ENCODE assay signal across 27 cellular contexts in genomic region chr7:45881280-45881758, GRCh38. TPM values are rescaled to one million over a fixed set of nuclear protein-coding genes. Genes with fewer than 3 reads are reported as not detected.
"Had no signal": no experiment of that assay in that cellular context is flagged by ENCODE, and none has a peak within 500 bp of the region (broad histone marks: within the 10 kb centered on the region; RNA-seq: fewer than 3 reads in every experiment).

No MANE protein-coding gene starts in this region.

- H3K27me3 ChIP-seq: upper lobe of left lung had no signal

- H3K9me3 Mint-ChIP-seq: activated CD4-positive, alpha-beta T cell treated with anti-CD3 and anti-CD28 coated beads, Interleukin-2, amount 10 ng/mL, durations not matched to agents 24 days and 14 days; activated naive CD8-positive, alpha-beta T cell treated with anti-CD3 and anti-CD28 coated beads, Interleukin-2, amount 10 ng/mL, durations not matched to agents 7 days and 5 days; activated T-helper 2 cell treated with anti-CD3 and anti-CD28 coated beads, Interferon-gamma antibody, Interleukin-2, Interleukin-4, amounts not matched to agents 10 μg/mL and 5 μg/mL and 100 μg/mL, durations not matched to agents 14 hours and 24 hours and 36 hours; dendritic cell treated with granulocyte-macrophage colony-stimulating factor and Interleukin-4, amounts not matched to agents 40 ng/mL and 50 ng/mL, for 4 days had no signal

- H3K27ac Mint-ChIP-seq: activated CD4-positive, alpha-beta T cell treated with anti-CD3 and anti-CD28 coated beads, Interleukin-2, amount 10 ng/mL, durations not matched to agents 24 days and 14 days; activated naive CD8-positive, alpha-beta T cell treated with anti-CD3 and anti-CD28 coated beads, Interleukin-2, amount 10 ng/mL, durations not matched to agents 7 days and 5 days; activated T-cell treated with anti-CD3 and anti-CD28 coated beads, Interleukin-2, amount 50 U/mL, for 24 hours; activated T-helper 2 cell treated with anti-CD3 and anti-CD28 coated beads, Interferon-gamma antibody, Interleukin-2, Interleukin-4, amounts not matched to agents 10 μg/mL and 5 μg/mL and 100 μg/mL, durations not matched to agents 14 hours and 24 hours and 36 hours; dendritic cell treated with granulocyte-macrophage colony-stimulating factor and Interleukin-4, amounts not matched to agents 40 ng/mL and 50 ng/mL, for 4 days; memory B cell; nephron progenitor cell; stimulated activated memory B cell treated with anti-CD40 and anti-IgM and Interleukin-4, amounts not matched to agents 10 μg/mL and 1 μg/mL and 100 μg/mL, for 72 hours had no signal

- ATAC-seq: activated CD4-positive, CD25-positive, alpha-beta regulatory T cell treated with anti-CD3 and anti-CD28 coated beads, Interleukin-2, amount 50 U/mL, for 24 hours; left ventricle myocardium superior; sciatic nerve; stimulated activated memory B cell treated with anti-CD40 and anti-IgM and Interleukin-4, amounts not matched to agents 10 μg/mL and 1 μg/mL and 100 μg/mL, for 72 hours had no signal

- H3K4me3 ChIP-seq: upper lobe of left lung had no signal

- DNase-seq: activated CD4-positive, alpha-beta T cell treated with anti-CD3 and anti-CD28 coated beads, Interleukin-2, amount 10 ng/mL, durations not matched to agents 24 days and 14 days; activated naive CD4-positive, alpha-beta T cell treated with Interleukin-2 at 50 U/mL for 16 hours; activated naive CD8-positive, alpha-beta T cell treated with anti-CD3 and anti-CD28 coated beads, Interleukin-2, amount 10 ng/mL, durations not matched to agents 7 days and 5 days; activated T-cell treated with anti-CD3 and anti-CD28 coated beads, Interleukin-2, amount 50 U/mL, for 24 hours; amniotic stem cell; effector CD8-positive, alpha-beta T cell; glutamatergic neuron; hypothalamus; left ventricle myocardium superior; nephron progenitor cell; SK-N-SH; small intestine; stimulated activated CD4-positive, alpha-beta T cell treated with anti-CD3 and anti-CD28 coated beads, Interleukin-2, amount 100 ng/mL, for 24 hours; upper lobe of left lung had no signal

- FAIRE-seq: frontal cortex, islet of Langerhans, small intestine had no signal

- H3K36me3 ChIP-seq: upper lobe of left lung had no signal

- H3K4me1 ChIP-seq: upper lobe of left lung had no signal

- H3K27ac ChIP-seq: upper lobe of left lung had no signal

- H3K4me1 Mint-ChIP-seq: activated CD4-positive, alpha-beta T cell treated with anti-CD3 and anti-CD28 coated beads, Interleukin-2, amount 10 ng/mL, durations not matched to agents 24 days and 14 days; activated naive CD8-positive, alpha-beta T cell treated with anti-CD3 and anti-CD28 coated beads, Interleukin-2, amount 10 ng/mL, durations not matched to agents 7 days and 5 days; memory B cell; stimulated activated memory B cell treated with anti-CD40 and anti-IgM and Interleukin-4, amounts not matched to agents 10 μg/mL and 1 μg/mL and 100 μg/mL, for 72 hours had no signal

- H3K4me2 ChIP-seq: SK-N-SH had no signal

- H3K36me3 Mint-ChIP-seq: activated naive CD8-positive, alpha-beta T cell treated with anti-CD3 and anti-CD28 coated beads, Interleukin-2, amount 10 ng/mL, durations not matched to agents 7 days and 5 days; memory B cell; stimulated activated memory B cell treated with anti-CD40 and anti-IgM and Interleukin-4, amounts not matched to agents 10 μg/mL and 1 μg/mL and 100 μg/mL, for 72 hours had no signal

- H3K9me3 ChIP-seq: SK-N-SH had no signal

- H3K4me3 Mint-ChIP-seq: activated CD4-positive, alpha-beta T cell treated with anti-CD3 and anti-CD28 coated beads, Interleukin-2, amount 10 ng/mL, durations not matched to agents 24 days and 14 days; activated naive CD8-positive, alpha-beta T cell treated with anti-CD3 and anti-CD28 coated beads, Interleukin-2, amount 10 ng/mL, durations not matched to agents 7 days and 5 days; activated T-cell treated with anti-CD3 and anti-CD28 coated beads, Interleukin-2, amount 50 U/mL, for 24 hours; dendritic cell treated with granulocyte-macrophage colony-stimulating factor and Interleukin-4, amounts not matched to agents 40 ng/mL and 50 ng/mL, for 4 days; memory B cell; nephron progenitor cell; stimulated activated memory B cell treated with anti-CD40 and anti-IgM and Interleukin-4, amounts not matched to agents 10 μg/mL and 1 μg/mL and 100 μg/mL, for 72 hours had no signal

RNA-seq across cellular contexts. Expression of gene IGFBP1, which starts 7.0 kb away (rescaled TPM):
- total RNA-seq: activated CD4-positive, alpha-beta T cell treated with anti-CD3 and anti-CD28 coated beads, Interleukin-2, amount 10 ng/mL, durations not matched to agents 24 days and 14 days; activated naive CD8-positive, alpha-beta T cell treated with anti-CD3 and anti-CD28 coated beads, Interleukin-2, amount 10 ng/mL, durations not matched to agents 7 days and 5 days; activated T-helper 2 cell treated with anti-CD3 and anti-CD28 coated beads, Interferon-gamma antibody, Interleukin-2, Interleukin-4, amounts not matched to agents 10 μg/mL and 5 μg/mL and 100 μg/mL, durations not matched to agents 14 hours and 24 hours and 36 hours; frontal cortex; left ventricle myocardium superior; mononuclear cell; myocyte; sciatic nerve; T-helper 2 cell treated with Interferon-gamma antibody and Interleukin-4, amounts not matched to agents 100 ng/mL and 5 ng/mL, for 36 hours had no signal
- polyA plus RNA-seq: esophagus, SK-N-SH, small intestine had no signal

RNA-seq across cellular contexts. Expression of gene CCDC201, which starts 8.4 kb away (rescaled TPM):
- total RNA-seq: activated CD4-positive, alpha-beta T cell treated with anti-CD3 and anti-CD28 coated beads, Interleukin-2, amount 10 ng/mL, durations not matched to agents 24 days and 14 days; activated naive CD8-positive, alpha-beta T cell treated with anti-CD3 and anti-CD28 coated beads, Interleukin-2, amount 10 ng/mL, durations not matched to agents 7 days and 5 days; activated T-helper 2 cell treated with anti-CD3 and anti-CD28 coated beads, Interferon-gamma antibody, Interleukin-2, Interleukin-4, amounts not matched to agents 10 μg/mL and 5 μg/mL and 100 μg/mL, durations not matched to agents 14 hours and 24 hours and 36 hours; cerebellum; frontal cortex; left ventricle myocardium superior; mononuclear cell; myocyte; sciatic nerve; T-helper 2 cell treated with Interferon-gamma antibody and Interleukin-4, amounts not matched to agents 100 ng/mL and 5 ng/mL, for 36 hours; upper lobe of left lung had no signal
- polyA plus RNA-seq: esophagus, SK-N-SH, small intestine had no signal
